Comparison of ENCODE assay signal across 8 cellular contexts in genomic region chr12:51025748-51026654, GRCh38. TPM values are rescaled to one million over a fixed set of nuclear protein-coding genes. Genes with fewer than 3 reads are reported as not detected.
A peak's percentile ranks its signal among the peaks of the same experiment; 100 is the strongest.
DNase-seq lines count a peak whose midpoint lies in the region; ATAC-seq, FAIRE-seq and TF ChIP-seq lines count a peak whose summit lies in the region.

SLC11A2 (minus strand) TSS chr12:51026384; CDS start chr12:51010728, 15,656 bp downstream.

- H3K4me1 ChIP-seq in upper lobe of left lung: peaks cover 15 to 56% (median 44%) of the 10 kb centered on the region in 4 donors

- no peak for TF ChIP-seq EP300 in upper lobe of left lung (IDR thresholded peaks at IDR 0.05)

- H3K9me3 ChIP-seq in upper lobe of left lung: no peaks in the 10 kb centered on the region

- no peaks in the 10 kb centered on the region for H3K27me3 ChIP-seq in upper lobe of left lung

- intact Hi-C loops in T-helper 1 cell treated with Interleukin-12 subunit alpha and Interleukin-12 subunit beta and Interleukin-4 antibody, amounts not matched to agents 30 ng/mL and 1 ng/mL, for 36 hours (cut with micrococcal nuclease): loop anchor here (1.0 to 10.0 kb wide), 12 partner anchors 17 to 929 kb away; partner anchors contain the start of genes ACVR1B, CSRNP2, DAZAP2 and LARP4
- intact Hi-C loops in left cardiac atrium (cut with DNase I): no loop called here
- intact Hi-C loops in posterior vena cava (cut with DNase I): no loop called here

- peak; percentile 94 for DNase-seq in GM12892 (ENCODE audit: insufficient read length)
- DNase-seq in NCI-H1694 (lab: John Stamatoyannopoulos, UW): peak; percentile 57
- DNase-seq in amniotic epithelial cell (ENCODE audit: low read depth): peak; percentile 92
- peak; percentile 98 for DNase-seq in left cardiac atrium
- DNase-seq in posterior vena cava (ENCODE audit: low spot score): peak; percentile 98
- peak; percentile 97 to 98 for DNase-seq in upper lobe of left lung

- TF ChIP-seq POLR2A in GM12892 (IDR thresholded peaks at IDR 0.05; ENCODE audit: low read depth, low read length): peak; percentile 57; the same call in 1 of the 2 replicates
- peak in 3 of 4 donors; percentile 51 to 91 (median 60) for TF ChIP-seq POLR2A in upper lobe of left lung (IDR thresholded peaks at IDR 0.05)

- peak within 1 kb of the TSS; percentile 93 to 98 (median 96) for H3K27ac ChIP-seq in upper lobe of left lung

- peak in 5 of 6 experiments; percentile 12 to 59 (median 47) for TF ChIP-seq CTCF in upper lobe of left lung (IDR thresholded peaks at IDR 0.05)

- WGBS in upper lobe of left lung, 2 donors: 1% methylated on average over 55 of the region's 79 CpGs; no CpG with 5 or more reads in 1 of the 2 donors

- no peaks in the 10 kb centered on the region for H3K36me3 ChIP-seq in upper lobe of left lung

- ATAC-seq in HG02884 (IDR thresholded peaks at IDR 0.05; ENCODE audit: unreplicated experiment): peak; percentile 83
- ATAC-seq in left cardiac atrium: peak; percentile 97
- ATAC-seq in upper lobe of left lung (ENCODE audit: low FRiP score in 2 of 2): peak; percentile 97

- peak within 1 kb of the TSS; percentile 58 to 96 (median 88) for H3K4me3 ChIP-seq in upper lobe of left lung

- FAIRE-seq in GM12892 (lab: Jason Lieb, UNC): peak; percentile 94

RNA-seq across cellular contexts. Expression of gene SLC11A2, which starts in this region (rescaled TPM):
- 13.7 TPM for polyA plus RNA-seq in GM12892 (2012; ENCODE audit: missing spikeins)
- total RNA-seq in T-helper 1 cell treated with Interleukin-12 subunit alpha and Interleukin-12 subunit beta and Interleukin-4 antibody, amounts not matched to agents 30 ng/mL and 1 ng/mL, for 36 hours: 51.8 and 52.1 TPM in 2 replicates
- total RNA-seq in left cardiac atrium (10 to 100 TPM; 47.7 to 56.9 TPM), posterior vena cava (10 to 100 TPM; 55.1 to 58.7 TPM), upper lobe of left lung (100 to 1,000 TPM in 1 of 6 donors, 10 to 100 TPM in 5; 67.3 to 110 (median 87.0) TPM)

Comparison
In these comparisons a context has a peak if more than half of its experiments do, and no peak if none do; other contexts are left out.
1. Peak in every context shown above with its lines: DNase-seq, ATAC-seq, H3K4me3 ChIP-seq and H3K27ac ChIP-seq.